1 cellular context compared by ENCODE assay signal in the genomic region with DNA sequence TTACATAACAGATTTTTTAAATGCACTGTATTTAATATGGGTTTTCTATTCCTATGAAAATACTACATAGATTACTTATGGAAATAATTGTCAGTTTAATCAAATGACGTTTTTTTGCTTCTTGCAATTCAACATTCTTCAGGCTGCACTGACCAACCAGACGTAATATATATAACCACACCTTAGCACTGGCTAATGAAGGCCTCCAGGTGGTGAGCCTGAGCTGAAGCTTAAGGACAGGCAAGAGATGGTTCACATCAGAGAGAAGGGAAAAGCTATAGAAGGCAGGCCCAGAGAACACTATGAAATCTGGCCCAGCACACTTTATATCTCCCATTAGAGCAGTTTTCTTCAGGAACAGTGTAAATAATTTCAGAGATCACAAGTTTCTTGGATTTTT.
TF ChIP-seq lines count a peak whose summit lies in the region.

No MANE protein-coding gene starts in this region.

TF ChIP-seq in H1, 55 proteins besides CTCF, POLR2A, EP300 and RAD21:
- TF ChIP-seq, protein P1, sequence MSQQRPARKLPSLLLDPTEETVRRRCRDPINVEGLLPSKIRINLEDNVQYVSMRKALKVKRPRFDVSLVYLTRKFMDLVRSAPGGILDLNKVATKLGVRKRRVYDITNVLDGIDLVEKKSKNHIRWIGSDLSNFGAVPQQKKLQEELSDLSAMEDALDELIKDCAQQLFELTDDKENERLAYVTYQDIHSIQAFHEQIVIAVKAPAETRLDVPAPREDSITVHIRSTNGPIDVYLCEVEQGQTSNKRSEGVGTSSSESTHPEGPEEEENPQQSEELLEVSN (IDR thresholded peaks at IDR 0.05): no peak
- TF ChIP-seq RXRA (IDR thresholded peaks at IDR 0.05; ENCODE audit: insufficient read depth, low read depth, low read length): no peak
- TF ChIP-seq YY1 (IDR thresholded peaks at IDR 0.05; ENCODE audit: low read depth, low read length): no peak
- TF ChIP-seq FOSL1 (IDR thresholded peaks at IDR 0.05; ENCODE audit: insufficient read depth, low read depth, low read length): no peak
- TF ChIP-seq SIX5 (IDR thresholded peaks at IDR 0.05; ENCODE audit: low read depth, low read length): no peak
- TF ChIP-seq POLR2AphosphoS5 (IDR thresholded peaks at IDR 0.05; ENCODE audit: low read depth, low read length): no peak
- no peak for TF ChIP-seq CHD2 (IDR thresholded peaks at IDR 0.05; ENCODE audit: low read length)
- TF ChIP-seq ASH2L (IDR thresholded peaks at IDR 0.05; ENCODE audit: low read length): no peak
- no peak for TF ChIP-seq TAF7 (optimal IDR thresholded peaks at IDR 0.05; ENCODE audit: borderline replicate concordance, low read depth, low read length)
- TF ChIP-seq SUZ12 (IDR thresholded peaks at IDR 0.05; ENCODE audit: low read length): no peak
- TF ChIP-seq TCF12 (IDR thresholded peaks at IDR 0.05; ENCODE audit: low read depth, low read length): no peak
- no peak for TF ChIP-seq BACH1 (IDR thresholded peaks at IDR 0.05; ENCODE audit: low read length)
- TF ChIP-seq, protein P2, sequence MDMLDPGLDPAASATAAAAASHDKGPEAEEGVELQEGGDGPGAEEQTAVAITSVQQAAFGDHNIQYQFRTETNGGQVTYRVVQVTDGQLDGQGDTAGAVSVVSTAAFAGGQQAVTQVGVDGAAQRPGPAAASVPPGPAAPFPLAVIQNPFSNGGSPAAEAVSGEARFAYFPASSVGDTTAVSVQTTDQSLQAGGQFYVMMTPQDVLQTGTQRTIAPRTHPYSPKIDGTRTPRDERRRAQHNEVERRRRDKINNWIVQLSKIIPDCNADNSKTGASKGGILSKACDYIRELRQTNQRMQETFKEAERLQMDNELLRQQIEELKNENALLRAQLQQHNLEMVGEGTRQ (IDR thresholded peaks at IDR 0.05; ENCODE audit: low read length): no peak
- TF ChIP-seq KDM4A (IDR thresholded peaks at IDR 0.05; ENCODE audit: low read depth, low read length, severe bottlenecking): no peak
- TF ChIP-seq CEBPB (IDR thresholded peaks at IDR 0.05; ENCODE audit: low read depth, low read length): no peak
- TF ChIP-seq PHF8 (conservative IDR thresholded peaks at IDR 0.05; ENCODE audit: low read depth, low read length): no peak
